ENCODE assay signal across 22 cellular contexts in the genomic region with DNA sequence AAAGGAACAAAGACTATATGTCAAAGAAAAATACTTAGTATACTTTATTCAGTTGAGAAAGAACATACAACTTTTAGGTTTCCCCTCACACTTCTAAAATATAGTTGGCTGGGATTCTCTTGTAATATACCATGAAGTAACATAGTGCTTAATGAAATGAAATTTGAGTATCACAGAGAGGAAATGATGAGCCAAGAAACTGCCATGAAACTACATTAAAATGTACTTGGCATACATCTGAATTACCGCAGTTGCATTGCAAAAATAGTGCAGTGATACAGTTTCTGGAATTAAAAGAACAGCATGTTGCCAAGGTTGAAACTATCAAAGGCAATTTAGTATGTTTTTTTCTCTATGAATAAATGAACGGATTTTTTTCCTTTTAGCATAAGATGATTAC.
"Had no signal": no experiment of that assay in that cellular context is flagged by ENCODE, and none has a peak within 500 bp of the region (broad histone marks: within the 10 kb centered on the region; RNA-seq: fewer than 3 reads in every experiment).

No MANE protein-coding gene starts in this region.

- H3K4me1 ChIP-seq: colonic mucosa, foreskin keratinocyte, lower lobe of right lung, neural progenitor cell, tibial artery, upper lobe of left lung, uterus had no signal

- H3K4me3 ChIP-seq: colonic mucosa, left ventricle myocardium inferior, lower lobe of right lung, neural progenitor cell, ovary, smooth muscle cell, tibial artery, upper lobe of left lung, uterus had no signal

- H3K9me3 ChIP-seq: colonic mucosa, left ventricle myocardium inferior, lower lobe of right lung, ovary, tibial artery, upper lobe of left lung, uterus had no signal

- H3K9me3 Mint-ChIP-seq: memory B cell, neural progenitor cell had no signal

- H3K27me3 Mint-ChIP-seq: memory B cell, progenitor cell of endocrine pancreas had no signal

- H3K9ac ChIP-seq: neural progenitor cell had no signal

- DNase-seq: colonic mucosa; effector CD4-positive, alpha-beta T cell; foreskin keratinocyte; immature natural killer cell; kidney; left cardiac atrium; left ventricle myocardium inferior; lower lobe of right lung; natural killer cell; nucleus accumbens; ovary; right cardiac atrium; stimulated activated CD4-positive, alpha-beta T cell treated with anti-CD3 and anti-CD28 coated beads, Interleukin-2, amount 100 ng/mL, for 48 hours; stimulated activated naive CD8-positive, alpha-beta T cell treated with anti-CD3 and anti-CD28 coated beads, Interleukin-15, Interleukin-2, amounts not matched to agents 100 U/mL and 50 U/mL, for 24 hours; tibial artery; upper lobe of left lung; uterus had no signal

- H2AFZ ChIP-seq: neural progenitor cell had no signal

- ATAC-seq: foreskin keratinocyte; left cardiac atrium; lower lobe of right lung; natural killer cell; right cardiac atrium; stimulated activated naive CD8-positive, alpha-beta T cell treated with anti-CD3 and anti-CD28 coated beads, Interleukin-15, Interleukin-2, amounts not matched to agents 100 U/mL and 50 U/mL, for 24 hours had no signal

- H3K27me3 ChIP-seq: colonic mucosa, foreskin keratinocyte, neural progenitor cell, ovary, tibial artery, upper lobe of left lung, uterus had no signal

- H3K4me3 Mint-ChIP-seq: immature natural killer cell, memory B cell, mesothelial cell of epicardium, natural killer cell, neural progenitor cell had no signal

- H3K27ac Mint-ChIP-seq: immature natural killer cell, memory B cell, mesothelial cell of epicardium, natural killer cell, neural progenitor cell, progenitor cell of endocrine pancreas had no signal

- H3K4me2 ChIP-seq: neural progenitor cell, smooth muscle cell had no signal

- H3K36me3 Mint-ChIP-seq: immature natural killer cell, natural killer cell, neural progenitor cell had no signal

- H3K27ac ChIP-seq: colonic mucosa, foreskin keratinocyte, left ventricle myocardium inferior, lower lobe of right lung, neural progenitor cell, ovary, tibial artery, upper lobe of left lung, uterus had no signal

- H3K4me1 Mint-ChIP-seq: immature natural killer cell, neural progenitor cell had no signal
